1 cellular context compared by ENCODE assay signal in the genomic region with DNA sequence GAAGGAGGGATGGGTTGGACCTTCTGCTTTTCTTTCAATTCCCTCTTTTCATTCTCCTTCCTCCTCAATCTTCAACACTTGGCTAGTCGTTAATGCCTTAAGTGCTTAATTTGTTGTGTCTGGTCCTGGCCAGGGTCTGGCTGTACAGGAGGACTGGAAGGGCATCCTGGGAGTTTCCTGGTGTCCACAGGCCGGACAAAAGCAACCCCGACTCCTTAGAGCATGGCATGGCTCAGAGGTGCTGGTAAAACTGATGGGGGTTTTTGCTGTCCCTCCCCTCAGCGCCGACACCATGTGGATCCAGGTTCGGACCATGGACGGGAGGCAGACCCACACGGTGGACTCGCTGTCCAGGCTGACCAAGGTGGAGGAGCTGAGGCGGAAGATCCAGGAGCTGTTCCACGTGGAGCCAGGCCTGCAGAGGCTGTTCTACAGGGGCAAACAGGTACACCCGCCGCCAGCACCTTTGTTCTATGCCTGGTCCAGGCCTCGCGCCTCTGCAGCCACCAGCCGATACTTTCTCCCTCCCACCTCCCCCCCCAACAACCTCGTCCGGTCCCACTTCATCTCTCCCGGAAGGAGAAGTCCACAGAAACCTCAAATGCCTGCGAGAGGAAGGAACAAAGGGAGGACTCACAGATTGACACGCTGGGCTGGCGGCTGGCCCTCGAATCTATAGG.
A peak's percentile ranks its signal among the peaks of the same experiment; 100 is the strongest.
TF ChIP-seq lines count a peak whose summit lies in the region.

No MANE protein-coding gene starts in this region.

TF ChIP-seq in HepG2, 621 proteins besides CTCF, POLR2A, EP300 and RAD21 (continued from another document and continues in another):
- TF ChIP-seq ZNF496 (CRISPR knock-in tag; IDR thresholded peaks at IDR 0.05; ENCODE audit: insufficient replicate concordance), result no peak
- no peak for TF ChIP-seq ZNF24 (IDR thresholded peaks at IDR 0.05)
- TF ChIP-seq, protein P1, sequence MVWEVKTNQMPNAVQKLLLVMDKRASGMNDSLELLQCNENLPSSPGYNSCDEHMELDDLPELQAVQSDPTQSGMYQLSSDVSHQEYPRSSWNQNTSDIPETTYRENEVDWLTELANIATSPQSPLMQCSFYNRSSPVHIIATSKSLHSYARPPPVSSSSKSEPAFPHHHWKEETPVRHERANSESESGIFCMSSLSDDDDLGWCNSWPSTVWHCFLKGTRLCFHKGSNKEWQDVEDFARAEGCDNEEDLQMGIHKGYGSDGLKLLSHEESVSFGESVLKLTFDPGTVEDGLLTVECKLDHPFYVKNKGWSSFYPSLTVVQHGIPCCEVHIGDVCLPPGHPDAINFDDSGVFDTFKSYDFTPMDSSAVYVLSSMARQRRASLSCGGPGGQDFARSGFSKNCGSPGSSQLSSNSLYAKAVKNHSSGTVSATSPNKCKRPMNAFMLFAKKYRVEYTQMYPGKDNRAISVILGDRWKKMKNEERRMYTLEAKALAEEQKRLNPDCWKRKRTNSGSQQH (CRISPR knock-in tag; IDR thresholded peaks at IDR 0.05; ENCODE audit: low read depth), result no peak
- TF ChIP-seq ZBTB7A (CRISPR knock-in tag; IDR thresholded peaks at IDR 0.05), result 0 out of 2 replicates have a peak, but pooled peaks have one; percentile 36
- no peak for TF ChIP-seq JARID2 (CRISPR knock-in tag; IDR thresholded peaks at IDR 0.05; ENCODE audit: insufficient replicate concordance)
- no peak for TF ChIP-seq MTA3 (CRISPR knock-in tag; IDR thresholded peaks at IDR 0.05)
- TF ChIP-seq, protein P2, sequence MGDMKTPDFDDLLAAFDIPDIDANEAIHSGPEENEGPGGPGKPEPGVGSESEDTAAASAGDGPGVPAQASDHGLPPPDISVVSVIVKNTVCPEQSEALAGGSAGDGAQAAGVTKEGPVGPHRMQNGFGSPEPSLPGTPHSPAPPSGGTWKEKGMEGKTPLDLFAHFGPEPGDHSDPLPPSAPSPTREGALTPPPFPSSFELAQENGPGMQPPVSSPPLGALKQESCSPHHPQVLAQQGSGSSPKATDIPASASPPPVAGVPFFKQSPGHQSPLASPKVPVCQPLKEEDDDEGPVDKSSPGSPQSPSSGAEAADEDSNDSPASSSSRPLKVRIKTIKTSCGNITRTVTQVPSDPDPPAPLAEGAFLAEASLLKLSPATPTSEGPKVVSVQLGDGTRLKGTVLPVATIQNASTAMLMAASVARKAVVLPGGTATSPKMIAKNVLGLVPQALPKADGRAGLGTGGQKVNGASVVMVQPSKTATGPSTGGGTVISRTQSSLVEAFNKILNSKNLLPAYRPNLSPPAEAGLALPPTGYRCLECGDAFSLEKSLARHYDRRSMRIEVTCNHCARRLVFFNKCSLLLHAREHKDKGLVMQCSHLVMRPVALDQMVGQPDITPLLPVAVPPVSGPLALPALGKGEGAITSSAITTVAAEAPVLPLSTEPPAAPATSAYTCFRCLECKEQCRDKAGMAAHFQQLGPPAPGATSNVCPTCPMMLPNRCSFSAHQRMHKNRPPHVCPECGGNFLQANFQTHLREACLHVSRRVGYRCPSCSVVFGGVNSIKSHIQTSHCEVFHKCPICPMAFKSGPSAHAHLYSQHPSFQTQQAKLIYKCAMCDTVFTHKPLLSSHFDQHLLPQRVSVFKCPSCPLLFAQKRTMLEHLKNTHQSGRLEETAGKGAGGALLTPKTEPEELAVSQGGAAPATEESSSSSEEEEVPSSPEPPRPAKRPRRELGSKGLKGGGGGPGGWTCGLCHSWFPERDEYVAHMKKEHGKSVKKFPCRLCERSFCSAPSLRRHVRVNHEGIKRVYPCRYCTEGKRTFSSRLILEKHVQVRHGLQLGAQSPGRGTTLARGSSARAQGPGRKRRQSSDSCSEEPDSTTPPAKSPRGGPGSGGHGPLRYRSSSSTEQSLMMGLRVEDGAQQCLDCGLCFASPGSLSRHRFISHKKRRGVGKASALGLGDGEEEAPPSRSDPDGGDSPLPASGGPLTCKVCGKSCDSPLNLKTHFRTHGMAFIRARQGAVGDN (CRISPR knock-in tag; IDR thresholded peaks at IDR 0.05), result peak; percentile 79
- TF ChIP-seq, protein P3, sequence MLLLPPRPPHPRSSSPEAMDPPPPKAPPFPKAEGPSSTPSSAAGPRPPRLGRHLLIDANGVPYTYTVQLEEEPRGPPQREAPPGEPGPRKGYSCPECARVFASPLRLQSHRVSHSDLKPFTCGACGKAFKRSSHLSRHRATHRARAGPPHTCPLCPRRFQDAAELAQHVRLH (CRISPR knock-in tag; IDR thresholded peaks at IDR 0.05; ENCODE audit: borderline replicate concordance, low read depth), result no peak
- TF ChIP-seq ZNF292 (CRISPR knock-in tag; IDR thresholded peaks at IDR 0.05; ENCODE audit: borderline replicate concordance, low read depth), result no peak
- no peak for TF ChIP-seq BORCS8-MEF2B (CRISPR knock-in tag; IDR thresholded peaks at IDR 0.05)
- no peak for TF ChIP-seq ZNF629 (CRISPR knock-in tag; conservative IDR thresholded peaks at IDR 0.05)
- no peak for TF ChIP-seq SNAI1 (CRISPR knock-in tag; IDR thresholded peaks at IDR 0.05; ENCODE audit: borderline replicate concordance)
- no peak for TF ChIP-seq ZNF260 (CRISPR knock-in tag; IDR thresholded peaks at IDR 0.05; ENCODE audit: borderline replicate concordance, low read depth)
- no peak for TF ChIP-seq FOXO1 (CRISPR knock-in tag; IDR thresholded peaks at IDR 0.05)
- TF ChIP-seq ISL2 (CRISPR knock-in tag; IDR thresholded peaks at IDR 0.05), result no peak
- no peak for TF ChIP-seq ATF7-NPFF (CRISPR knock-in tag; IDR thresholded peaks at IDR 0.05; ENCODE audit: low read depth)
- TF ChIP-seq KDM4B (CRISPR knock-in tag; IDR thresholded peaks at IDR 0.05), result no peak
- TF ChIP-seq, protein P4, sequence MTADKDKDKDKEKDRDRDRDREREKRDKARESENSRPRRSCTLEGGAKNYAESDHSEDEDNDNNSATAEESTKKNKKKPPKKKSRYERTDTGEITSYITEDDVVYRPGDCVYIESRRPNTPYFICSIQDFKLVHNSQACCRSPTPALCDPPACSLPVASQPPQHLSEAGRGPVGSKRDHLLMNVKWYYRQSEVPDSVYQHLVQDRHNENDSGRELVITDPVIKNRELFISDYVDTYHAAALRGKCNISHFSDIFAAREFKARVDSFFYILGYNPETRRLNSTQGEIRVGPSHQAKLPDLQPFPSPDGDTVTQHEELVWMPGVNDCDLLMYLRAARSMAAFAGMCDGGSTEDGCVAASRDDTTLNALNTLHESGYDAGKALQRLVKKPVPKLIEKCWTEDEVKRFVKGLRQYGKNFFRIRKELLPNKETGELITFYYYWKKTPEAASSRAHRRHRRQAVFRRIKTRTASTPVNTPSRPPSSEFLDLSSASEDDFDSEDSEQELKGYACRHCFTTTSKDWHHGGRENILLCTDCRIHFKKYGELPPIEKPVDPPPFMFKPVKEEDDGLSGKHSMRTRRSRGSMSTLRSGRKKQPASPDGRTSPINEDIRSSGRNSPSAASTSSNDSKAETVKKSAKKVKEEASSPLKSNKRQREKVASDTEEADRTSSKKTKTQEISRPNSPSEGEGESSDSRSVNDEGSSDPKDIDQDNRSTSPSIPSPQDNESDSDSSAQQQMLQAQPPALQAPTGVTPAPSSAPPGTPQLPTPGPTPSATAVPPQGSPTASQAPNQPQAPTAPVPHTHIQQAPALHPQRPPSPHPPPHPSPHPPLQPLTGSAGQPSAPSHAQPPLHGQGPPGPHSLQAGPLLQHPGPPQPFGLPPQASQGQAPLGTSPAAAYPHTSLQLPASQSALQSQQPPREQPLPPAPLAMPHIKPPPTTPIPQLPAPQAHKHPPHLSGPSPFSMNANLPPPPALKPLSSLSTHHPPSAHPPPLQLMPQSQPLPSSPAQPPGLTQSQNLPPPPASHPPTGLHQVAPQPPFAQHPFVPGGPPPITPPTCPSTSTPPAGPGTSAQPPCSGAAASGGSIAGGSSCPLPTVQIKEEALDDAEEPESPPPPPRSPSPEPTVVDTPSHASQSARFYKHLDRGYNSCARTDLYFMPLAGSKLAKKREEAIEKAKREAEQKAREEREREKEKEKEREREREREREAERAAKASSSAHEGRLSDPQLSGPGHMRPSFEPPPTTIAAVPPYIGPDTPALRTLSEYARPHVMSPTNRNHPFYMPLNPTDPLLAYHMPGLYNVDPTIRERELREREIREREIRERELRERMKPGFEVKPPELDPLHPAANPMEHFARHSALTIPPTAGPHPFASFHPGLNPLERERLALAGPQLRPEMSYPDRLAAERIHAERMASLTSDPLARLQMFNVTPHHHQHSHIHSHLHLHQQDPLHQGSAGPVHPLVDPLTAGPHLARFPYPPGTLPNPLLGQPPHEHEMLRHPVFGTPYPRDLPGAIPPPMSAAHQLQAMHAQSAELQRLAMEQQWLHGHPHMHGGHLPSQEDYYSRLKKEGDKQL (CRISPR knock-in tag; IDR thresholded peaks at IDR 0.05; ENCODE audit: low read depth), result no peak
- no peak for TF ChIP-seq HMG20A (CRISPR knock-in tag; IDR thresholded peaks at IDR 0.05; ENCODE audit: borderline replicate concordance)
- TF ChIP-seq REXO4 (CRISPR knock-in tag; IDR thresholded peaks at IDR 0.05; ENCODE audit: borderline replicate concordance), result no peak
- TF ChIP-seq, protein P5, sequence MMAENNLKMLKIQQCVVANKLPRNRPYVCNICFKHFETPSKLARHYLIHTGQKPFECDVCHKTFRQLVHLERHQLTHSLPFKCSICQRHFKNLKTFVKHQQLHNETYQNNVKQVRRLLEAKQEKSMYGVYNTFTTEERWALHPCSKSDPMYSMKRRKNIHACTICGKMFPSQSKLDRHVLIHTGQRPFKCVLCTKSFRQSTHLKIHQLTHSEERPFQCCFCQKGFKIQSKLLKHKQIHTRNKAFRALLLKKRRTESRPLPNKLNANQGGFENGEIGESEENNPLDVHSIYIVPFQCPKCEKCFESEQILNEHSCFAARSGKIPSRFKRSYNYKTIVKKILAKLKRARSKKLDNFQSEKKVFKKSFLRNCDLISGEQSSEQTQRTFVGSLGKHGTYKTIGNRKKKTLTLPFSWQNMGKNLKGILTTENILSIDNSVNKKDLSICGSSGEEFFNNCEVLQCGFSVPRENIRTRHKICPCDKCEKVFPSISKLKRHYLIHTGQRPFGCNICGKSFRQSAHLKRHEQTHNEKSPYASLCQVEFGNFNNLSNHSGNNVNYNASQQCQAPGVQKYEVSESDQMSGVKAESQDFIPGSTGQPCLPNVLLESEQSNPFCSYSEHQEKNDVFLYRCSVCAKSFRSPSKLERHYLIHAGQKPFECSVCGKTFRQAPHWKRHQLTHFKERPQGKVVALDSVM (CRISPR knock-in tag; IDR thresholded peaks at IDR 0.05), result no peak
- TF ChIP-seq, protein P6, sequence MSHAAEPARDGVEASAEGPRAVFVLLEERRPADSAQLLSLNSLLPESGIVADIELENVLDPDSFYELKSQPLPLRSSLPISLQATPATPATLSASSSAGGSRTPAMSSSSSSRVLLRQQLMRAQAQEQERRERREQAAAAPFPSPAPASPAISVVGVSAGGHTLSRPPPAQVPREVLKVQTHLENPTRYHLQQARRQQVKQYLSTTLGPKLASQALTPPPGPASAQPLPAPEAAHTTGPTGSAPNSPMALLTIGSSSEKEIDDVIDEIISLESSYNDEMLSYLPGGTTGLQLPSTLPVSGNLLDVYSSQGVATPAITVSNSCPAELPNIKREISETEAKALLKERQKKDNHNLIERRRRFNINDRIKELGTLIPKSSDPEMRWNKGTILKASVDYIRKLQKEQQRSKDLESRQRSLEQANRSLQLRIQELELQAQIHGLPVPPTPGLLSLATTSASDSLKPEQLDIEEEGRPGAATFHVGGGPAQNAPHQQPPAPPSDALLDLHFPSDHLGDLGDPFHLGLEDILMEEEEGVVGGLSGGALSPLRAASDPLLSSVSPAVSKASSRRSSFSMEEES (CRISPR knock-in tag; IDR thresholded peaks at IDR 0.05), result no peak
- TF ChIP-seq, protein P7, sequence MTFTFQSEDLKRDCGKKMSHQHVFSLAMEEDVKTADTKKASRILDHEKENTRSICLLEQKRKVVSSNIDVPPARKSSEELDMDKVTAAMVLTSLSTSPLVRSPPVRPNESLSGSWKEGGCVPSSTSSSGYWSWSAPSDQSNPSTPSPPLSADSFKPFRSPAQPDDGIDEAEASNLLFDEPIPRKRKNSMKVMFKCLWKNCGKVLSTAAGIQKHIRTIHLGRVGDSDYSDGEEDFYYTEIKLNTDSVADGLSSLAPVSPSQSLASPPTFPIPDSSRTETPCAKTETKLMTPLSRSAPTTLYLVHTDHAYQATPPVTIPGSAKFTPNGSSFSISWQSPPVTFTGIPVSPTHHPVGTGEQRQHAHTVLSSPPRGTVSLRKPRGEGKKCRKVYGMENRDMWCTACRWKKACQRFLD (CRISPR knock-in tag; IDR thresholded peaks at IDR 0.05; ENCODE audit: borderline replicate concordance), result no peak
- no peak for TF ChIP-seq HNF4A (CRISPR knock-in tag; IDR thresholded peaks at IDR 0.05)
- TF ChIP-seq, protein P8, sequence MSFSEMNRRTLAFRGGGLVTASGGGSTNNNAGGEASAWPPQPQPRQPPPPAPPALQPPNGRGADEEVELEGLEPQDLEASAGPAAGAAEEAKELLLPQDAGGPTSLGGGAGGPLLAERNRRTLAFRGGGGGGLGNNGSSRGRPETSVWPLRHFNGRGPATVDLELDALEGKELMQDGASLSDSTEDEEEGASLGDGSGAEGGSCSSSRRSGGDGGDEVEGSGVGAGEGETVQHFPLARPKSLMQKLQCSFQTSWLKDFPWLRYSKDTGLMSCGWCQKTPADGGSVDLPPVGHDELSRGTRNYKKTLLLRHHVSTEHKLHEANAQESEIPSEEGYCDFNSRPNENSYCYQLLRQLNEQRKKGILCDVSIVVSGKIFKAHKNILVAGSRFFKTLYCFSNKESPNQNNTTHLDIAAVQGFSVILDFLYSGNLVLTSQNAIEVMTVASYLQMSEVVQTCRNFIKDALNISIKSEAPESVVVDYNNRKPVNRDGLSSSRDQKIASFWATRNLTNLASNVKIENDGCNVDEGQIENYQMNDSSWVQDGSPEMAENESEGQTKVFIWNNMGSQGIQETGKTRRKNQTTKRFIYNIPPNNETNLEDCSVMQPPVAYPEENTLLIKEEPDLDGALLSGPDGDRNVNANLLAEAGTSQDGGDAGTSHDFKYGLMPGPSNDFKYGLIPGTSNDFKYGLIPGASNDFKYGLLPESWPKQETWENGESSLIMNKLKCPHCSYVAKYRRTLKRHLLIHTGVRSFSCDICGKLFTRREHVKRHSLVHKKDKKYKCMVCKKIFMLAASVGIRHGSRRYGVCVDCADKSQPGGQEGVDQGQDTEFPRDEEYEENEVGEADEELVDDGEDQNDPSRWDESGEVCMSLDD (CRISPR knock-in tag; IDR thresholded peaks at IDR 0.05; ENCODE audit: borderline replicate concordance), result no peak
- no peak for TF ChIP-seq ZNF552 (CRISPR knock-in tag; IDR thresholded peaks at IDR 0.05; ENCODE audit: borderline replicate concordance)
- TF ChIP-seq ZNF567 (CRISPR knock-in tag; IDR thresholded peaks at IDR 0.05; ENCODE audit: borderline replicate concordance), result no peak
- no peak for TF ChIP-seq FOXK1 (CRISPR knock-in tag; IDR thresholded peaks at IDR 0.05; ENCODE audit: borderline replicate concordance, low read depth)
- peak; percentile 26; the same call in 1 of the 2 replicates for TF ChIP-seq TAF1 (CRISPR knock-in tag; IDR thresholded peaks at IDR 0.05)
- no peak for TF ChIP-seq SMAD9 (CRISPR knock-in tag; IDR thresholded peaks at IDR 0.05)
- TF ChIP-seq, protein P9, sequence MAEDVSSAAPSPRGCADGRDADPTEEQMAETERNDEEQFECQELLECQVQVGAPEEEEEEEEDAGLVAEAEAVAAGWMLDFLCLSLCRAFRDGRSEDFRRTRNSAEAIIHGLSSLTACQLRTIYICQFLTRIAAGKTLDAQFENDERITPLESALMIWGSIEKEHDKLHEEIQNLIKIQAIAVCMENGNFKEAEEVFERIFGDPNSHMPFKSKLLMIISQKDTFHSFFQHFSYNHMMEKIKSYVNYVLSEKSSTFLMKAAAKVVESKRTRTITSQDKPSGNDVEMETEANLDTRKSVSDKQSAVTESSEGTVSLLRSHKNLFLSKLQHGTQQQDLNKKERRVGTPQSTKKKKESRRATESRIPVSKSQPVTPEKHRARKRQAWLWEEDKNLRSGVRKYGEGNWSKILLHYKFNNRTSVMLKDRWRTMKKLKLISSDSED (CRISPR knock-in tag; IDR thresholded peaks at IDR 0.05), result no peak
- TF ChIP-seq CCAR2 (optimal IDR thresholded peaks at IDR 0.05; ENCODE audit: low read depth, low read length), result no peak
- 0 out of 2 replicates have a peak, but pooled peaks have one; percentile 6 for TF ChIP-seq ZNF354B (CRISPR knock-in tag; IDR thresholded peaks at IDR 0.05)
- TF ChIP-seq JDP2 (CRISPR knock-in tag; IDR thresholded peaks at IDR 0.05; ENCODE audit: borderline replicate concordance), result no peak
- TF ChIP-seq TMF1 (CRISPR knock-in tag; IDR thresholded peaks at IDR 0.05; ENCODE audit: low read depth), result no peak
